ENCODE assay signal across 8 cellular contexts in genomic region chr9:135499326-135500070, GRCh38. TPM values are rescaled to one million over a fixed set of nuclear protein-coding genes. Genes with fewer than 3 reads are reported as not detected.
DNase-seq lines count a peak whose midpoint lies in the region; ATAC-seq, FAIRE-seq and TF ChIP-seq lines count a peak whose summit lies in the region.

No MANE protein-coding gene starts in this region.

- peak overlapping the region; percentile 78 for H3K27ac ChIP-seq in keratinocyte (ENCODE audit: control insufficient read depth, insufficient read depth, low read length)
- H3K27ac ChIP-seq in spleen = peak overlapping the region; percentile 3 to 91 (median 77)

- H3K36me3 ChIP-seq in keratinocyte (ENCODE audit: control insufficient read depth in 2 of 2, extremely low read depth in 1 of 2, insufficient read depth in 2 of 2, low read length in 2 of 2) (peaks cover 14 to 17% of the 10 kb centered on the region in 2 experiments), spleen (peaks cover 0 to 29% (median 21%) of the 10 kb centered on the region in 6 donors)

- peaks cover 31% of the 10 kb centered on the region for H3K79me2 ChIP-seq in keratinocyte (ENCODE audit: control insufficient read depth, insufficient read depth, low read length)

- in situ Hi-C loops in G401 (cut with HindIII; ENCODE audit: low sequenced_read_pairs) = no loop called here

- H3K9me3 Mint-ChIP-seq in central memory CD8-positive, alpha-beta T cell = no peaks in the 10 kb centered on the region

- TF ChIP-seq CTCF in keratinocyte (optimal IDR thresholded peaks at IDR 0.05 in 1 of 3, IDR thresholded peaks at IDR 0.05 in 1 of 3, conservative IDR thresholded peaks at IDR 0.05 in 1 of 3; ENCODE audit: extremely low read depth in 1 of 3, insufficient read depth in 2 of 3, low read length in 3 of 3) (no peak), spleen (IDR thresholded peaks at IDR 0.05 in 8 of 11, conservative IDR thresholded peaks at IDR 0.05 in 3 of 11) (no peak)

- dilution Hi-C loops in keratinocyte (cut with MboI; ENCODE audit: extremely low pct_ligation_motif_present, low sequenced_read_pairs) = no loop called here

- peak overlapping the region; percentile 96 for H3K4me2 ChIP-seq in keratinocyte (ENCODE audit: control insufficient read depth, extremely low read depth, insufficient read depth, low read depth, low read length)

- peak overlapping the region; percentile 86 for H2AFZ ChIP-seq in keratinocyte (ENCODE audit: control insufficient read depth, low read length)

- H3K4me1 Mint-ChIP-seq in central memory CD8-positive, alpha-beta T cell = peaks cover 29% of the 10 kb centered on the region

- H3K4me3 Mint-ChIP-seq in central memory CD8-positive, alpha-beta T cell = peak overlapping the region; percentile 91

- peaks cover 16% of the 10 kb centered on the region for H3K36me3 Mint-ChIP-seq in central memory CD8-positive, alpha-beta T cell (ENCODE audit: insufficient read depth)

- H3K27ac Mint-ChIP-seq in central memory CD8-positive, alpha-beta T cell (ENCODE audit: low read depth) = peak overlapping the region; percentile 70

- FAIRE-seq in keratinocyte (lab: Jason Lieb, UNC) = peak; percentile 36

- H3K4me3 ChIP-seq in keratinocyte (ENCODE audit: control insufficient read depth in 2 of 3, extremely low read depth in 1 of 3, insufficient read depth in 2 of 3, low read depth in 1 of 3, low read length in 3 of 3) (peak overlapping the region; percentile 84 to 93 (median 84)), spleen (peak overlapping the region; percentile 78 to 100 (median 94))

- intact Hi-C loops in spleen (cut with DNase I; ENCODE audit: low total_unique reads) = no loop called here

- H3K9me3 ChIP-seq in keratinocyte (ENCODE audit: control insufficient read depth, low read depth, low read length) = no peaks in the 10 kb centered on the region
- H3K9me3 ChIP-seq in spleen = no peaks in the 10 kb centered on the region

- DNase-seq in G401 (ENCODE audit: low spot score) (peak; percentile 93), NCI-H2196 treated with DMSO at 0.1 percent for 48 hours (lab: John Stamatoyannopoulos, UW; ENCODE audit: unreplicated experiment) (peak; percentile 54), keratinocyte (ENCODE audit: low read depth, low spot score) (peak; percentile 52), spleen (peak; percentile 98)
- peak; percentile 70 to 81 for DNase-seq in central memory CD8-positive, alpha-beta T cell (ENCODE audit: low spot score in 2 of 2)

- 0 to 1% (median 1%) methylated on average over 16 to 58 of the region's 58 CpGs for WGBS in spleen, 5 donors

- peak; percentile 50 for ATAC-seq in HG02943 (IDR thresholded peaks at IDR 0.05; ENCODE audit: low read depth, unreplicated experiment)
- ATAC-seq in activated CD4-positive, CD25-positive, alpha-beta regulatory T cell treated with anti-CD3 and anti-CD28 coated beads, Interleukin-2, amount 50 U/mL, for 24 hours = peak; percentile 59 to 60
- peak; percentile 70 for ATAC-seq in central memory CD8-positive, alpha-beta T cell (replicated peaks; ENCODE audit: extremely low read depth, poor library complexity, severe bottlenecking)
- no peak for ATAC-seq in GM18873 (IDR thresholded peaks at IDR 0.05; ENCODE audit: low FRiP score, unreplicated experiment)

- H3K4me1 ChIP-seq in keratinocyte (ENCODE audit: control insufficient read depth, extremely low read depth, insufficient read depth, low read length) (peaks cover 14% of the 10 kb centered on the region), spleen (peaks cover 16 to 55% (median 37%) of the 10 kb centered on the region in 6 donors)

- peaks cover 2% of the 10 kb centered on the region for H4K20me1 ChIP-seq in keratinocyte (ENCODE audit: control insufficient read depth, extremely low read depth, insufficient read depth, low read length)

- no peak for TF ChIP-seq POLR2A in spleen (IDR thresholded peaks at IDR 0.05)

- H3K27me3 Mint-ChIP-seq in central memory CD8-positive, alpha-beta T cell = peaks cover 20% of the 10 kb centered on the region

- H3K9me1 ChIP-seq in keratinocyte (ENCODE audit: control insufficient read depth, extremely low read depth, insufficient read depth, low read length) = no peaks in the 10 kb centered on the region

- H3K27me3 ChIP-seq in keratinocyte (ENCODE audit: control insufficient read depth, extremely low read depth, insufficient read depth, low read length) (no peaks in the 10 kb centered on the region), spleen (replicated peaks in 1 of 7) (no peaks in the 10 kb centered on the region)

- peak overlapping the region; percentile 90 for H3K9ac ChIP-seq in keratinocyte (ENCODE audit: control insufficient read depth, extremely low read depth, insufficient read depth, low read length)

RNA-seq across cellular contexts. Expression of gene MRPS2, which starts 1.0 kb away (rescaled TPM):
- total RNA-seq in G401 (2014; rRNA removed; shearing (Covaris generic)) = 32.7 and 53.5 TPM in 2 replicates
- polyA plus RNA-seq in keratinocyte = 44.7 to 115 TPM (median 61.1 TPM) in 3 replicates
- 8.6 TPM for polyA plus RNA-seq in keratinocyte (2011; ENCODE audit: low read depth)
- polyA plus RNA-seq in keratinocyte (2011; cell fraction: cytosol; rRNA removed) = 64.8 and 109 TPM in 2 replicates
- polyA plus RNA-seq in keratinocyte (2011; cell fraction: nucleus; rRNA removed) = 55.7 and 75.2 TPM in 2 replicates
- 42.4 and 69.6 TPM in 2 replicates for polyA plus RNA-seq in keratinocyte (2012; ENCODE audit: low replicate concordance)
- 80.6 to 155 TPM (median 91.7 TPM) in 3 replicates for polyA minus RNA-seq in keratinocyte
- polyA minus RNA-seq in keratinocyte (2011; cell fraction: cytosol; rRNA and poly(A)+ RNA removed) = 110 TPM
- polyA minus RNA-seq in keratinocyte (2011; cell fraction: nucleus; rRNA and poly(A)+ RNA removed) = 22.2 and 29.4 TPM in 2 replicates
- 10 to 100 TPM; 19.2 to 34.1 (median 24.1) TPM for total RNA-seq in spleen
- 10 to 100 TPM; 29.8 to 40.6 (median 34.5) TPM for polyA plus RNA-seq in spleen

RNA-seq across cellular contexts. Expression of gene PPP1R26, which starts 19.9 kb away (rescaled TPM):
- total RNA-seq in G401 (2014; rRNA removed; shearing (Covaris generic)) = 13.7 and 17.9 TPM in 2 replicates
- polyA plus RNA-seq in keratinocyte = 4.3 to 4.7 TPM (median 4.5 TPM) in 3 replicates
- polyA plus RNA-seq in keratinocyte (2011; ENCODE audit: low read depth) = 9.4 TPM
- polyA plus RNA-seq in keratinocyte (2011; cell fraction: cytosol; rRNA removed) = 2.5 and 4.8 TPM in 2 replicates
- 11.0 and 12.5 TPM in 2 replicates for polyA plus RNA-seq in keratinocyte (2011; cell fraction: nucleus; rRNA removed)
- polyA plus RNA-seq in keratinocyte (2012; ENCODE audit: low replicate concordance) = 6.4 and 7.5 TPM in 2 replicates
- 3.6 to 8.1 TPM (median 3.6 TPM) in 3 replicates for polyA minus RNA-seq in keratinocyte
- 7.9 TPM for polyA minus RNA-seq in keratinocyte (2011; cell fraction: cytosol; rRNA and poly(A)+ RNA removed)
- polyA minus RNA-seq in keratinocyte (2011; cell fraction: nucleus; rRNA and poly(A)+ RNA removed) = 8.0 and 8.6 TPM in 2 replicates
- 10 to 100 TPM in 2 of 7 donors, 1 to 10 TPM in 5; 6.7 to 18.7 (median 9.7) TPM for total RNA-seq in spleen
- 1 to 10 TPM; 1.8 to 4.5 (median 2.3) TPM for polyA plus RNA-seq in spleen

RNA-seq across cellular contexts. Expression of gene LCN1, which starts 21.7 kb away (rescaled TPM):
- total RNA-seq in G401 (2014; rRNA removed; shearing (Covaris generic)) = not detected in 2 replicates
- polyA plus RNA-seq in keratinocyte (not detected in 3 replicates), spleen (under 1 TPM in 1 of 3 donors, not detected in 2; 0.09 TPM)
- not detected for polyA plus RNA-seq in keratinocyte (2011; ENCODE audit: low read depth)
- polyA plus RNA-seq in keratinocyte (2011; cell fraction: cytosol; rRNA removed) = not detected in 2 replicates
- not detected in 2 replicates for polyA plus RNA-seq in keratinocyte (2011; cell fraction: nucleus; rRNA removed)
- not detected in 2 replicates for polyA plus RNA-seq in keratinocyte (2012; ENCODE audit: low replicate concordance)
- not detected in 3 replicates for polyA minus RNA-seq in keratinocyte
- polyA minus RNA-seq in keratinocyte (2011; cell fraction: cytosol; rRNA and poly(A)+ RNA removed) = not detected
- polyA minus RNA-seq in keratinocyte (2011; cell fraction: nucleus; rRNA and poly(A)+ RNA removed) = not detected in 2 replicates
- total RNA-seq in spleen = not detected

RNA-seq across cellular contexts. Expression of gene OBP2A, which starts 46.4 kb away (rescaled TPM):
- total RNA-seq in G401 (2014; rRNA removed; shearing (Covaris generic)) = not detected in 2 replicates
- not detected in 3 replicates for polyA plus RNA-seq in keratinocyte
- polyA plus RNA-seq in keratinocyte (2011; ENCODE audit: low read depth) = not detected
- polyA plus RNA-seq in keratinocyte (2011; cell fraction: cytosol; rRNA removed) = not detected in 2 replicates
- polyA plus RNA-seq in keratinocyte (2011; cell fraction: nucleus; rRNA removed) = not detected in 2 replicates
- not detected in 2 replicates for polyA plus RNA-seq in keratinocyte (2012; ENCODE audit: low replicate concordance)
- not detected in 3 replicates for polyA minus RNA-seq in keratinocyte
- polyA minus RNA-seq in keratinocyte (2011; cell fraction: cytosol; rRNA and poly(A)+ RNA removed) = not detected
- not detected in 2 replicates for polyA minus RNA-seq in keratinocyte (2011; cell fraction: nucleus; rRNA and poly(A)+ RNA removed)
- total RNA-seq in spleen = under 1 TPM in 1 of 7 donors, not detected in 6; 0.40 TPM
- not detected for polyA plus RNA-seq in spleen
